ENCODE assay signal across 1 cellular context in the genomic region with DNA sequence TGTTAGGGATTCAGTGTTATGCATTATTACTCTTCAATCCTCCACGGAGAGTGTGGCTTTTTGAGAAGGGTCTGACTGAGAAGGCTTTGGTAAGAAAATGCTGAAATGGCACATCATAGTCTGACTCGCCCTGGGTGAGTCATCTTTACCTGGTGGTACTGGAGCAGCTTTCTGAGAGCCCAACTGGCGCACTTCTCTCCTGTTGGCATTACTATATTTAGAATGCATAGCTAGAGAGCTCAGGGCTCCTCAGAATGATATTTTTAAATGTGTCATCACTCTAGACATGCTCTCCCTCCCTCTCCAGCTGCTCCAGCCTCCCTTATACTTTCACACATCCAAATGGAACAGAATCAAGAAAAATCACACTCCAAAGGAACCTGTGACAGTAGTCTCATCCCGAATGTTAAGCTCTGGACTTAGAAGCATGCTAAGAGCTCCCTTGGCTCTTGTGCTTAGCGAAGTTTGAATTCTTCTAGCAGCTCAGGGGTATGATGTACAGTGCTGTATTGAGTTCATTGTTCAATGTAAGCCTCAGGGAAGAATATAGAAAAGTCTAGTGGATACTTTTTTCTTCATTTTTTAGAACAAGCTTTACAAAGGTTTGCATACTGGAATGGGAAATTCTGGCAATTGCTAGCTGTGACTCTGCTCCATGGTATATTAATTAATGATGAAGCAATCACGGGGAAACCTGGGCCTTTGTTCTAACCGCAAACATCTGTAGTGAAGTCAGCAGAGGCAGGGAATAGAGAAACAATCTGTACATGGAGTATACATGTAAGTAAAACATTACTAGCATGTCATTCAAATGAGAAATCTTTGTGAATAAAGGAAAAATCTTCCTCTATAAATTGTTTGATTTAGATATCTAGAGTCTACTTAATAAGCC.
TF ChIP-seq lines count a peak whose summit lies in the region.

No MANE protein-coding gene starts in this region.

TF ChIP-seq in SK-N-SH, 30 proteins besides CTCF, POLR2A, EP300 and RAD21 (continued from another document):
- TF ChIP-seq, protein P1, sequence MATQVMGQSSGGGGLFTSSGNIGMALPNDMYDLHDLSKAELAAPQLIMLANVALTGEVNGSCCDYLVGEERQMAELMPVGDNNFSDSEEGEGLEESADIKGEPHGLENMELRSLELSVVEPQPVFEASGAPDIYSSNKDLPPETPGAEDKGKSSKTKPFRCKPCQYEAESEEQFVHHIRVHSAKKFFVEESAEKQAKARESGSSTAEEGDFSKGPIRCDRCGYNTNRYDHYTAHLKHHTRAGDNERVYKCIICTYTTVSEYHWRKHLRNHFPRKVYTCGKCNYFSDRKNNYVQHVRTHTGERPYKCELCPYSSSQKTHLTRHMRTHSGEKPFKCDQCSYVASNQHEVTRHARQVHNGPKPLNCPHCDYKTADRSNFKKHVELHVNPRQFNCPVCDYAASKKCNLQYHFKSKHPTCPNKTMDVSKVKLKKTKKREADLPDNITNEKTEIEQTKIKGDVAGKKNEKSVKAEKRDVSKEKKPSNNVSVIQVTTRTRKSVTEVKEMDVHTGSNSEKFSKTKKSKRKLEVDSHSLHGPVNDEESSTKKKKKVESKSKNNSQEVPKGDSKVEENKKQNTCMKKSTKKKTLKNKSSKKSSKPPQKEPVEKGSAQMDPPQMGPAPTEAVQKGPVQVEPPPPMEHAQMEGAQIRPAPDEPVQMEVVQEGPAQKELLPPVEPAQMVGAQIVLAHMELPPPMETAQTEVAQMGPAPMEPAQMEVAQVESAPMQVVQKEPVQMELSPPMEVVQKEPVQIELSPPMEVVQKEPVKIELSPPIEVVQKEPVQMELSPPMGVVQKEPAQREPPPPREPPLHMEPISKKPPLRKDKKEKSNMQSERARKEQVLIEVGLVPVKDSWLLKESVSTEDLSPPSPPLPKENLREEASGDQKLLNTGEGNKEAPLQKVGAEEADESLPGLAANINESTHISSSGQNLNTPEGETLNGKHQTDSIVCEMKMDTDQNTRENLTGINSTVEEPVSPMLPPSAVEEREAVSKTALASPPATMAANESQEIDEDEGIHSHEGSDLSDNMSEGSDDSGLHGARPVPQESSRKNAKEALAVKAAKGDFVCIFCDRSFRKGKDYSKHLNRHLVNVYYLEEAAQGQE (IDR thresholded peaks at IDR 0.05; ENCODE audit: low read depth, low read length) = no peak
- TF ChIP-seq GATA2 (CRISPR knock-in tag; IDR thresholded peaks at IDR 0.05) = no peak
- TF ChIP-seq NFIC (IDR thresholded peaks at IDR 0.05; ENCODE audit: borderline replicate concordance) = no peak
- no peak for TF ChIP-seq FOSL2 (IDR thresholded peaks at IDR 0.05; ENCODE audit: borderline replicate concordance, low read depth)
- TF ChIP-seq, protein P2, sequence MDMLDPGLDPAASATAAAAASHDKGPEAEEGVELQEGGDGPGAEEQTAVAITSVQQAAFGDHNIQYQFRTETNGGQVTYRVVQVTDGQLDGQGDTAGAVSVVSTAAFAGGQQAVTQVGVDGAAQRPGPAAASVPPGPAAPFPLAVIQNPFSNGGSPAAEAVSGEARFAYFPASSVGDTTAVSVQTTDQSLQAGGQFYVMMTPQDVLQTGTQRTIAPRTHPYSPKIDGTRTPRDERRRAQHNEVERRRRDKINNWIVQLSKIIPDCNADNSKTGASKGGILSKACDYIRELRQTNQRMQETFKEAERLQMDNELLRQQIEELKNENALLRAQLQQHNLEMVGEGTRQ (IDR thresholded peaks at IDR 0.05; ENCODE audit: borderline replicate concordance, low read depth, low read length) = no peak
- no peak for TF ChIP-seq TCF12 (IDR thresholded peaks at IDR 0.05)
- TF ChIP-seq JUND (IDR thresholded peaks at IDR 0.05) = no peak
- TF ChIP-seq, protein P3, sequence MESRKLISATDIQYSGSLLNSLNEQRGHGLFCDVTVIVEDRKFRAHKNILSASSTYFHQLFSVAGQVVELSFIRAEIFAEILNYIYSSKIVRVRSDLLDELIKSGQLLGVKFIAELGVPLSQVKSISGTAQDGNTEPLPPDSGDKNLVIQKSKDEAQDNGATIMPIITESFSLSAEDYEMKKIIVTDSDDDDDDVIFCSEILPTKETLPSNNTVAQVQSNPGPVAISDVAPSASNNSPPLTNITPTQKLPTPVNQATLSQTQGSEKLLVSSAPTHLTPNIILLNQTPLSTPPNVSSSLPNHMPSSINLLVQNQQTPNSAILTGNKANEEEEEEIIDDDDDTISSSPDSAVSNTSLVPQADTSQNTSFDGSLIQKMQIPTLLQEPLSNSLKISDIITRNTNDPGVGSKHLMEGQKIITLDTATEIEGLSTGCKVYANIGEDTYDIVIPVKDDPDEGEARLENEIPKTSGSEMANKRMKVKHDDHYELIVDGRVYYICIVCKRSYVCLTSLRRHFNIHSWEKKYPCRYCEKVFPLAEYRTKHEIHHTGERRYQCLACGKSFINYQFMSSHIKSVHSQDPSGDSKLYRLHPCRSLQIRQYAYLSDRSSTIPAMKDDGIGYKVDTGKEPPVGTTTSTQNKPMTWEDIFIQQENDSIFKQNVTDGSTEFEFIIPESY (IDR thresholded peaks at IDR 0.05; ENCODE audit: borderline replicate concordance, low read depth) = no peak
- TF ChIP-seq FOXJ3 (CRISPR knock-in tag; IDR thresholded peaks at IDR 0.05) = no peak
- no peak for TF ChIP-seq RXRA (IDR thresholded peaks at IDR 0.05; ENCODE audit: borderline replicate concordance, low read depth)
- TF ChIP-seq, protein P4, sequence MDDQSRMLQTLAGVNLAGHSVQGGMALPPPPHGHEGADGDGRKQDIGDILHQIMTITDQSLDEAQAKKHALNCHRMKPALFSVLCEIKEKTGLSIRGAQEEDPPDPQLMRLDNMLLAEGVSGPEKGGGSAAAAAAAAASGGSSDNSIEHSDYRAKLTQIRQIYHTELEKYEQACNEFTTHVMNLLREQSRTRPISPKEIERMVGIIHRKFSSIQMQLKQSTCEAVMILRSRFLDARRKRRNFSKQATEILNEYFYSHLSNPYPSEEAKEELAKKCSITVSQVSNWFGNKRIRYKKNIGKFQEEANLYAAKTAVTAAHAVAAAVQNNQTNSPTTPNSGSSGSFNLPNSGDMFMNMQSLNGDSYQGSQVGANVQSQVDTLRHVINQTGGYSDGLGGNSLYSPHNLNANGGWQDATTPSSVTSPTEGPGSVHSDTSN (IDR thresholded peaks at IDR 0.05) = no peak
